In the genomic region with DNA sequence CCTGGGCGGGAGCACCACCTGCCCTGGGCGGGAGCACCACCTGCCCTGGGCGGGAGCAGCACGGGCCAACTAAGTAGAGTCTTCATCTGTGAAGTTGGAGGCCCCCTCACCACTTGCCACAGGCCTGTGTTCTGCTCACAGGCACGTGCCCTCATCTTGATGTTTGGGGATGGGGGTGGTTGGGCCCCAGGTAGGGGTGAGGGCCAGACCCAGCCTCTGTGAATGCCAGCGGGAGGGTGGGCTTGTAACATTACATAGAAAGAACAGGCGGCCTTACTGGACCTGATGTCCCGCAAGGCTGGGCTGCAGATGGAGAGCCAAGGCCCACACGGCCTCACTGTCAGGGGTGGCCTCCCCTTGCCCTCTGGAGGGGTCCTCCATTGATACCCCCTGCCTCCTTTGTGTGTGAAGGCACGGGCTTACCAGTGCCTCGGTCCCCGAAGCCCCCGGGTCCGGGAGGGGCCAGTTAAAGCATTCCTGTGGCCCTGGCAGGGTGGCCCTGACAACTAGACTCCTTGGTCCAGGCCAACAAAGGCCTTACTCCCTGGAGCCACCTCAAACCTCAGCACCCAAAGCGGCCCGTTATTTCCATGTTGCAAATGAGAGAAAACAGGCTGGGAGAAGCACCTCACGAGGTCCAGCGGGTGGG, we compare ENCODE assay signal across 1 cellular context.
TF ChIP-seq lines count a peak whose summit lies in the region.

No MANE protein-coding gene starts in this region.

TF ChIP-seq in GM12878, 131 proteins besides CTCF, POLR2A, EP300 and RAD21:
- no peak for TF ChIP-seq CBFB (IDR thresholded peaks at IDR 0.05; ENCODE audit: low read depth)
- no peak for TF ChIP-seq MTA2 (IDR thresholded peaks at IDR 0.05; ENCODE audit: low read depth)
- no peak for TF ChIP-seq HDGF (IDR thresholded peaks at IDR 0.05)
- no peak for TF ChIP-seq LARP7 (IDR thresholded peaks at IDR 0.05)
- peak; percentile 9 for TF ChIP-seq RELA (IDR thresholded peaks at IDR 0.05; ENCODE audit: borderline replicate concordance, partially characterized antibody)
- TF ChIP-seq NFXL1 (IDR thresholded peaks at IDR 0.05; ENCODE audit: borderline replicate concordance), result peak; percentile 92
- TF ChIP-seq, protein P1, sequence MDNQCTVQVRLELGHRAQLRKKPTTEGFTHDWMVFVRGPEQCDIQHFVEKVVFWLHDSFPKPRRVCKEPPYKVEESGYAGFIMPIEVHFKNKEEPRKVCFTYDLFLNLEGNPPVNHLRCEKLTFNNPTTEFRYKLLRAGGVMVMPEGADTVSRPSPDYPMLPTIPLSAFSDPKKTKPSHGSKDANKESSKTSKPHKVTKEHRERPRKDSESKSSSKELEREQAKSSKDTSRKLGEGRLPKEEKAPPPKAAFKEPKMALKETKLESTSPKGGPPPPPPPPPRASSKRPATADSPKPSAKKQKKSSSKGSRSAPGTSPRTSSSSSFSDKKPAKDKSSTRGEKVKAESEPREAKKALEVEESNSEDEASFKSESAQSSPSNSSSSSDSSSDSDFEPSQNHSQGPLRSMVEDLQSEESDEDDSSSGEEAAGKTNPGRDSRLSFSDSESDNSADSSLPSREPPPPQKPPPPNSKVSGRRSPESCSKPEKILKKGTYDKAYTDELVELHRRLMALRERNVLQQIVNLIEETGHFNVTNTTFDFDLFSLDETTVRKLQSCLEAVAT (IDR thresholded peaks at IDR 0.05), result peak; percentile 53; the same call in 1 of the 2 replicates
- TF ChIP-seq NFIC (IDR thresholded peaks at IDR 0.05; ENCODE audit: low read depth, low read length), result no peak
- TF ChIP-seq MEF2A (IDR thresholded peaks at IDR 0.05; ENCODE audit: insufficient read depth, low read depth, low read length), result no peak
- TF ChIP-seq, protein P2, sequence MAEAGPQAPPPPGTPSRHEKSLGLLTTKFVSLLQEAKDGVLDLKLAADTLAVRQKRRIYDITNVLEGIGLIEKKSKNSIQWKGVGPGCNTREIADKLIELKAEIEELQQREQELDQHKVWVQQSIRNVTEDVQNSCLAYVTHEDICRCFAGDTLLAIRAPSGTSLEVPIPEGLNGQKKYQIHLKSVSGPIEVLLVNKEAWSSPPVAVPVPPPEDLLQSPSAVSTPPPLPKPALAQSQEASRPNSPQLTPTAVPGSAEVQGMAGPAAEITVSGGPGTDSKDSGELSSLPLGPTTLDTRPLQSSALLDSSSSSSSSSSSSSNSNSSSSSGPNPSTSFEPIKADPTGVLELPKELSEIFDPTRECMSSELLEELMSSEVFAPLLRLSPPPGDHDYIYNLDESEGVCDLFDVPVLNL (IDR thresholded peaks at IDR 0.05; ENCODE audit: low read depth, low read length), result no peak
- TF ChIP-seq, protein P3, sequence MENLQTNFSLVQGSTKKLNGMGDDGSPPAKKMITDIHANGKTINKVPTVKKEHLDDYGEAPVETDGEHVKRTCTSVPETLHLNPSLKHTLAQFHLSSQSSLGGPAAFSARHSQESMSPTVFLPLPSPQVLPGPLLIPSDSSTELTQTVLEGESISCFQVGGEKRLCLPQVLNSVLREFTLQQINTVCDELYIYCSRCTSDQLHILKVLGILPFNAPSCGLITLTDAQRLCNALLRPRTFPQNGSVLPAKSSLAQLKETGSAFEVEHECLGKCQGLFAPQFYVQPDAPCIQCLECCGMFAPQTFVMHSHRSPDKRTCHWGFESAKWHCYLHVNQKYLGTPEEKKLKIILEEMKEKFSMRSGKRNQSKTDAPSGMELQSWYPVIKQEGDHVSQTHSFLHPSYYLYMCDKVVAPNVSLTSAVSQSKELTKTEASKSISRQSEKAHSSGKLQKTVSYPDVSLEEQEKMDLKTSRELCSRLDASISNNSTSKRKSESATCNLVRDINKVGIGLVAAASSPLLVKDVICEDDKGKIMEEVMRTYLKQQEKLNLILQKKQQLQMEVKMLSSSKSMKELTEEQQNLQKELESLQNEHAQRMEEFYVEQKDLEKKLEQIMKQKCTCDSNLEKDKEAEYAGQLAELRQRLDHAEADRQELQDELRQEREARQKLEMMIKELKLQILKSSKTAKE (IDR thresholded peaks at IDR 0.05; ENCODE audit: low read depth, poor library complexity, severe bottlenecking), result no peak
